9 cellular contexts compared by ENCODE assay signal in the genomic region with DNA sequence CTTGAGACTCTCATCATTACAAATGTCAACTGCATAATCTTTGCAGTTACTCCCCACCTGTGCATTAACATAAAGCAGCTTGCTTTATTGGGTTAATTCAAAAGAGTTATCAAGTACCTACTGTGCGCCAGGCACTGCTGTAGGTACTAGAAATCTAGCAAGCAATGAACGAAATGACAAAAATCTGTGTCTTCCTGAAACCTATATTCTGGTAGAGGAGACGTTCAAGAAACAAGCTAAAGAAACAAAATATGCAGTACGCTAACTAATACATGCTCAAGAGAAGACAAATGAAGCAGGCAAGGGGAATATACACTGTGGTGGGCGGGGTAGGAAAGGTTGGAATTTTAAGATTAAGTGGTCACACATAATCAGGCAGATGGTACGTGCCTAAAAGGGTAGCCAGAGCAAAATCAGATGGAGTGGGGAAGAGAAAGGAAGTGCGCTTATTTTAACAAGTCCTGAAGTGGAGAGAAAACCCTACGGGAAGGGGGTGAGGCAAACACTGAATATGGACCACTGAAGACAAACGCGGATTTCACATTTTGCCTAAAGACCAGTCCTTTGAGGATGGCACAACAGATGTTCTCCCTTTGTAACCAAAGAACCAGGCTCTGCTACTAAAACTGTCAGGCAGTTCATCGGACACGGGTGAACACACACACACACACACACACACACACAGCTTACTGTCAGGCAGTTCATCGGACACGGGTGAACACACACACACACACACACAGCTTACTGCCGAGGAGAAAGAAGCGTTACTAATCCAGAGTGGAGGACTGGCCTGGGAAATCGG. TPM values are rescaled to one million over a fixed set of nuclear protein-coding genes. Genes with fewer than 3 reads are reported as not detected.
DNase-seq lines count a peak whose midpoint lies in the region; ATAC-seq and FAIRE-seq lines count a peak whose summit lies in the region.
"Had no signal": no experiment of that assay in that cellular context is flagged by ENCODE, and none has a peak within 500 bp of the region (broad histone marks: within the 10 kb centered on the region; RNA-seq: fewer than 3 reads in every experiment).

No MANE protein-coding gene starts in this region.

- POLR2A ChIA-PET in CD8-positive, alpha-beta memory T cell (lab: Charles Lee), result no interaction called here

- peaks cover 11% of the 10 kb centered on the region for H3K27me3 ChIP-seq in CD8-positive, alpha-beta memory T cell (ENCODE audit: insufficient read depth, low read length, poor library complexity, severe bottlenecking)

- H3K4me3 ChIP-seq in CD8-positive, alpha-beta memory T cell (ENCODE audit: low read length), result no peak overlapping the region
- H3K4me3 ChIP-seq in iPS-18c (ENCODE audit: insufficient read depth, low read depth, low read length), result peak overlapping the region; percentile 60; the same call in 1 of the 2 replicates
- peak overlapping the region; percentile 81 for H3K4me3 ChIP-seq in urinary bladder (ENCODE audit: low read depth, low read length)

- no peak for DNase-seq in CD8-positive, alpha-beta memory T cell
- peak; percentile 27 for DNase-seq in HTR-8/SVneo (ENCODE audit: insufficient read length, low spot score)
- no peak for DNase-seq in GM19240 (ENCODE audit: insufficient read length, low spot score)
- DNase-seq in cerebellum (ENCODE audit: low spot score), result no peak
- no peak for DNase-seq in UCSD-AML1 (lab: John Stamatoyannopoulos, UW; ENCODE audit: unreplicated experiment)

- no peaks in the 10 kb centered on the region for H3K9me3 ChIP-seq in CD8-positive, alpha-beta memory T cell (ENCODE audit: low read length)
- no peaks in the 10 kb centered on the region for H3K9me3 ChIP-seq in iPS-18c (ENCODE audit: control insufficient read depth, insufficient read depth, low read length)

- FAIRE-seq in HTR-8/SVneo (lab: Jason Lieb, UNC), result peak; percentile 90

- H3K27ac Mint-ChIP-seq in CD8-positive, alpha-beta memory T cell, result peak overlapping the region in 2 of 8 donors; percentile 5 to 47
- H3K27ac Mint-ChIP-seq in activated T-helper 17 cell treated with anti-CD3 and anti-CD28 coated beads, Interleukin-2, amount 50 U/mL, for 72 hours, result no peak overlapping the region

- no peaks in the 10 kb centered on the region for H3K36me3 ChIP-seq in CD8-positive, alpha-beta memory T cell (ENCODE audit: insufficient read depth, low read length)
- H3K36me3 ChIP-seq in urinary bladder (ENCODE audit: insufficient read depth), result no peaks in the 10 kb centered on the region

- H3K9me3 Mint-ChIP-seq in CD8-positive, alpha-beta memory T cell, result peaks cover 0 to 3% (median 0%) of the 10 kb centered on the region in 5 donors
- H3K9me3 Mint-ChIP-seq in activated T-helper 17 cell treated with anti-CD3 and anti-CD28 coated beads, Interleukin-2, amount 50 U/mL, for 72 hours, result no peaks in the 10 kb centered on the region

- H3K27me3 Mint-ChIP-seq in CD8-positive, alpha-beta memory T cell, result peaks cover 40 to 67% of the 10 kb centered on the region in 2 donors
- peaks cover 46% of the 10 kb centered on the region for H3K27me3 Mint-ChIP-seq in activated T-helper 17 cell treated with anti-CD3 and anti-CD28 coated beads, Interleukin-2, amount 50 U/mL, for 72 hours

- no peak overlapping the region for H3K27ac ChIP-seq in CD8-positive, alpha-beta memory T cell (ENCODE audit: low read depth, low read length)
- no peak overlapping the region for H3K27ac ChIP-seq in urinary bladder (ENCODE audit: low read depth)

- no peaks in the 10 kb centered on the region for H3K4me1 ChIP-seq in CD8-positive, alpha-beta memory T cell (ENCODE audit: insufficient read depth, low read length)
- H3K4me1 ChIP-seq in urinary bladder (ENCODE audit: insufficient read depth), result peaks cover 8% of the 10 kb centered on the region

- H3K4me3 Mint-ChIP-seq in CD8-positive, alpha-beta memory T cell, result peak overlapping the region; percentile 31 to 85 (median 71)
- peak overlapping the region; percentile 53 for H3K4me3 Mint-ChIP-seq in activated T-helper 17 cell treated with anti-CD3 and anti-CD28 coated beads, Interleukin-2, amount 50 U/mL, for 72 hours

- ATAC-seq in activated T-helper 17 cell treated with anti-CD3 and anti-CD28 coated beads, Interleukin-2, amount 50 U/mL, for 72 hours (replicated peaks), result no peak

- H3K4me1 Mint-ChIP-seq in CD8-positive, alpha-beta memory T cell, result peaks cover 11 to 15% (median 13%) of the 10 kb centered on the region in 3 donors
- H3K4me1 Mint-ChIP-seq in activated T-helper 17 cell treated with anti-CD3 and anti-CD28 coated beads, Interleukin-2, amount 50 U/mL, for 72 hours, result peaks cover 9% of the 10 kb centered on the region

- 32% methylated on average over 17 of the region's 17 CpGs for WGBS in urinary bladder

- CTCF ChIA-PET in CD8-positive, alpha-beta memory T cell (lab: Charles Lee), result interaction anchor here (1.6 kb wide), 1 partner anchor 13 kb away, joined by 4 read pairs; no protein-coding TSS in a partner anchor

- no peaks in the 10 kb centered on the region for H3K36me3 Mint-ChIP-seq in CD8-positive, alpha-beta memory T cell
- H3K36me3 Mint-ChIP-seq in activated T-helper 17 cell treated with anti-CD3 and anti-CD28 coated beads, Interleukin-2, amount 50 U/mL, for 72 hours (ENCODE audit: low read depth), result peaks cover 5% of the 10 kb centered on the region

RNA-seq across cellular contexts. Expression of gene ELOVL2, which starts 1.2 kb away (rescaled TPM):
- not detected for total RNA-seq in CD8-positive, alpha-beta memory T cell
- polyA plus RNA-seq in CD8-positive, alpha-beta memory T cell, result not detected
- total RNA-seq in activated T-helper 17 cell treated with anti-CD3 and anti-CD28 coated beads, Interleukin-2, amount 50 U/mL, for 72 hours, result not detected
- 6.2 TPM for total RNA-seq in urinary bladder
- 4.1 TPM for polyA plus RNA-seq in urinary bladder
- 22.0 TPM for total RNA-seq in cerebellum
- total RNA-seq: glomerular endothelial cell had no signal

RNA-seq across cellular contexts. Expression of gene SMIM13, which starts 50.7 kb away (rescaled TPM):
- 10 to 100 TPM; 14.7 to 16.0 TPM for total RNA-seq in CD8-positive, alpha-beta memory T cell
- polyA plus RNA-seq in CD8-positive, alpha-beta memory T cell, result 4.6 TPM
- 10 to 100 TPM in 1 of 2 donors, 1 to 10 TPM in 1; 5.8 to 10.5 TPM for total RNA-seq in activated T-helper 17 cell treated with anti-CD3 and anti-CD28 coated beads, Interleukin-2, amount 50 U/mL, for 72 hours
- 28.4 TPM for total RNA-seq in urinary bladder
- polyA plus RNA-seq in urinary bladder, result 7.5 TPM
- 75.2 TPM for total RNA-seq in cerebellum
